In the genomic region with DNA sequence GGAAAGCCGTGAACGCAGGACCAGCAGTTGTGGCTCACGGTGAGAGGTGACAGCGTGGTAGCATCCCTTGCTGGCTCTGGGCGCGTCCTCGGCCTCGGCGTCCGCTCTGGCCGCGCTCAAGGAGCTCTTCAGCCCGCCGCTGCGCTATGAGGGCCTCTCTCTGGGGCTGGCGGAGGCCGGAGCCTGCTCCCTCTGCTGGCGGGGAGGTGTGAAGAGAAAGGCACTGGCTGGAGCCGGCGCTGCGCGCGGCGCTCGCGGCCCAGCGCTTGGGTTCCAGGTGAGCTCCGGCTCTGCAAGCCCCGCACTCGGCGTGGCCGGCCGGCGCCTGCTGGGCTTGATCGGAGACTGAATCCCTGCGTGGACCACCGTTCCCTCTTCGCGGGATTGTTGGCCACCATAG, we compare ENCODE assay signal across 1 cellular context.
TF ChIP-seq lines count a peak whose summit lies in the region.

No MANE protein-coding gene starts in this region.

TF ChIP-seq in GM23338, 12 proteins besides CTCF, POLR2A, EP300 and RAD21 (continued from another document):
- TF ChIP-seq, protein P1, sequence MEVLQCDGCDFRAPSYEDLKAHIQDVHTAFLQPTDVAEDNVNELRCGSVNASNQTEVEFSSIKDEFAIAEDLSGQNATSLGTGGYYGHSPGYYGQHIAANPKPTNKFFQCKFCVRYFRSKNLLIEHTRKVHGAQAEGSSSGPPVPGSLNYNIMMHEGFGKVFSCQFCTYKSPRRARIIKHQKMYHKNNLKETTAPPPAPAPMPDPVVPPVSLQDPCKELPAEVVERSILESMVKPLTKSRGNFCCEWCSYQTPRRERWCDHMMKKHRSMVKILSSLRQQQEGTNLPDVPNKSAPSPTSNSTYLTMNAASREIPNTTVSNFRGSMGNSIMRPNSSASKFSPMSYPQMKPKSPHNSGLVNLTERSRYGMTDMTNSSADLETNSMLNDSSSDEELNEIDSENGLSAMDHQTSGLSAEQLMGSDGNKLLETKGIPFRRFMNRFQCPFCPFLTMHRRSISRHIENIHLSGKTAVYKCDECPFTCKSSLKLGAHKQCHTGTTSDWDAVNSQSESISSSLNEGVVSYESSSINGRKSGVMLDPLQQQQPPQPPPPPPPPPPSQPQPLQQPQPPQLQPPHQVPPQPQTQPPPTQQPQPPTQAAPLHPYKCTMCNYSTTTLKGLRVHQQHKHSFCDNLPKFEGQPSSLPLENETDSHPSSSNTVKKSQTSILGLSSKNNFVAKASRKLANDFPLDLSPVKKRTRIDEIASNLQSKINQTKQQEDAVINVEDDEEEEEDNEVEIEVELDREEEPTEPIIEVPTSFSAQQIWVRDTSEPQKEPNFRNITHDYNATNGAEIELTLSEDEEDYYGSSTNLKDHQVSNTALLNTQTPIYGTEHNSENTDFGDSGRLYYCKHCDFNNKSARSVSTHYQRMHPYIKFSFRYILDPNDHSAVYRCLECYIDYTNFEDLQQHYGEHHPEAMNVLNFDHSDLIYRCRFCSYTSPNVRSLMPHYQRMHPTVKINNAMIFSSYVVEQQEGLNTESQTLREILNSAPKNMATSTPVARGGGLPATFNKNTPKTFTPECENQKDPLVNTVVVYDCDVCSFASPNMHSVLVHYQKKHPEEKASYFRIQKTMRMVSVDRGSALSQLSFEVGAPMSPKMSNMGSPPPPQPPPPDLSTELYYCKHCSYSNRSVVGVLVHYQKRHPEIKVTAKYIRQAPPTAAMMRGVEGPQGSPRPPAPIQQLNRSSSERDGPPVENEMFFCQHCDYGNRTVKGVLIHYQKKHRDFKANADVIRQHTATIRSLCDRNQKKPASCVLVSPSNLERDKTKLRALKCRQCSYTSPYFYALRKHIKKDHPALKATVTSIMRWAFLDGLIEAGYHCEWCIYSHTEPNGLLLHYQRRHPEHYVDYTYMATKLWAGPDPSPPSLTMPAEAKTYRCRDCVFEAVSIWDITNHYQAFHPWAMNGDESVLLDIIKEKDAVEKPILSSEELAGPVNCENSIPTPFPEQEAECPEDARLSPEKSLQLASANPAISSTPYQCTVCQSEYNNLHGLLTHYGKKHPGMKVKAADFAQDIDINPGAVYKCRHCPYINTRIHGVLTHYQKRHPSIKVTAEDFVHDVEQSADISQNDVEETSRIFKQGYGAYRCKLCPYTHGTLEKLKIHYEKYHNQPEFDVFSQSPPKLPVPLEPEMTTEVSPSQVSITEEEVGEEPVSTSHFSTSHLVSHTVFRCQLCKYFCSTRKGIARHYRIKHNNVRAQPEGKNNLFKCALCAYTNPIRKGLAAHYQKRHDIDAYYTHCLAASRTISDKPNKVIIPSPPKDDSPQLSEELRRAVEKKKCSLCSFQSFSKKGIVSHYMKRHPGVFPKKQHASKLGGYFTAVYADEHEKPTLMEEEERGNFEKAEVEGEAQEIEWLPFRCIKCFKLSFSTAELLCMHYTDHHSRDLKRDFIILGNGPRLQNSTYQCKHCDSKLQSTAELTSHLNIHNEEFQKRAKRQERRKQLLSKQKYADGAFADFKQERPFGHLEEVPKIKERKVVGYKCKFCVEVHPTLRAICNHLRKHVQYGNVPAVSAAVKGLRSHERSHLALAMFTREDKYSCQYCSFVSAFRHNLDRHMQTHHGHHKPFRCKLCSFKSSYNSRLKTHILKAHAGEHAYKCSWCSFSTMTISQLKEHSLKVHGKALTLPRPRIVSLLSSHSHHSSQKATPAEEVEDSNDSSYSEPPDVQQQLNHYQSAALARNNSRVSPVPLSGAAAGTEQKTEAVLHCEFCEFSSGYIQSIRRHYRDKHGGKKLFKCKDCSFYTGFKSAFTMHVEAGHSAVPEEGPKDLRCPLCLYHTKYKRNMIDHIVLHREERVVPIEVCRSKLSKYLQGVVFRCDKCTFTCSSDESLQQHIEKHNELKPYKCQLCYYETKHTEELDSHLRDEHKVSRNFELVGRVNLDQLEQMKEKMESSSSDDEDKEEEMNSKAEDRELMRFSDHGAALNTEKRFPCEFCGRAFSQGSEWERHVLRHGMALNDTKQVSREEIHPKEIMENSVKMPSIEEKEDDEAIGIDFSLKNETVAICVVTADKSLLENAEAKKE (CRISPR knock-in tag; IDR thresholded peaks at IDR 0.05), result no peak
- TF ChIP-seq ZNF331 (CRISPR knock-in tag; IDR thresholded peaks at IDR 0.05; ENCODE audit: low read depth) (no peak), ZNF114 (CRISPR knock-in tag; IDR thresholded peaks at IDR 0.05) (no peak), STAT1 (IDR thresholded peaks at IDR 0.05; ENCODE audit: unreplicated experiment) (no peak), CREB1 (CRISPR knock-in tag; IDR thresholded peaks at IDR 0.05; ENCODE audit: low read depth) (no peak), REST (IDR thresholded peaks at IDR 0.05; ENCODE audit: unreplicated experiment) (no peak), EZH2phosphoT487 (IDR thresholded peaks at IDR 0.05; ENCODE audit: unreplicated experiment) (no peak), NANOG (IDR thresholded peaks at IDR 0.05; ENCODE audit: borderline replicate concordance) (no peak)
